12 cellular contexts compared by ENCODE assay signal in genomic region chr7:106613279-106613678, GRCh38. TPM values are rescaled to one million over a fixed set of nuclear protein-coding genes. Genes with fewer than 3 reads are reported as not detected.
DNase-seq lines count a peak whose midpoint lies in the region; ATAC-seq and TF ChIP-seq lines count a peak whose summit lies in the region.
"Had no signal": no experiment of that assay in that cellular context is flagged by ENCODE, and none has a peak within 500 bp of the region (broad histone marks: within the 10 kb centered on the region; RNA-seq: fewer than 3 reads in every experiment).

No MANE protein-coding gene starts in this region.

- H3K79me1 ChIP-seq in IMR-90 (ENCODE audit: low read depth in 1 of 2, low read length in 2 of 2) = peaks cover 0 to 9% of the 10 kb centered on the region in 2 experiments; a peak in 2 of 4 replicates

- POLR2A ChIA-PET in IMR-90 (lab: Charles Lee; ENCODE audit: unreplicated experiment) = no interaction called here

- CTCF ChIA-PET in IMR-90 (lab: Yijun Ruan, JAX) = no interaction called here

- H3K36me3 ChIP-seq in GM23248 (ENCODE audit: low read depth) = no peaks in the 10 kb centered on the region
- no peaks in the 10 kb centered on the region for H3K36me3 ChIP-seq in IMR-90 (ENCODE audit: control insufficient read depth, insufficient read depth, low read length)
- H3K36me3 ChIP-seq in subcutaneous abdominal adipose tissue (ENCODE audit: control insufficient read depth in 5 of 5, insufficient read depth in 5 of 5, low read length in 5 of 5) = no peaks in the 10 kb centered on the region
- H3K36me3 ChIP-seq: HAP-1 had no signal

- no peak for ATAC-seq in IMR-90 (ENCODE audit: low read depth)
- no peak for ATAC-seq in GM18861 (IDR thresholded peaks at IDR 0.05; ENCODE audit: unreplicated experiment)

- H3K18ac ChIP-seq in IMR-90 (ENCODE audit: low read depth, low read length) = peak overlapping the region; percentile 54; the same call in 1 of the 2 replicates

- H3K9me1 ChIP-seq in IMR-90 (ENCODE audit: insufficient read depth, low read length) = peaks cover 12% of the 10 kb centered on the region; the same call in 1 of the 2 replicates

- H3K4me2 ChIP-seq in GM23248 (ENCODE audit: unreplicated experiment) (peak overlapping the region; percentile 50), IMR-90 (ENCODE audit: low read depth, low read length) (no peak overlapping the region)

- H3K4me1 ChIP-seq in GM23248 (ENCODE audit: insufficient read depth) (peaks cover 91% of the 10 kb centered on the region), IMR-90 (ENCODE audit: control insufficient read depth, insufficient read depth, low read length) (peaks cover 30% of the 10 kb centered on the region), subcutaneous abdominal adipose tissue (ENCODE audit: control insufficient read depth in 5 of 5, insufficient read depth in 5 of 5, low read length in 5 of 5) (peaks cover 0 to 50% (median 35%) of the 10 kb centered on the region in 5 donors)
- H3K4me1 ChIP-seq: Caco-2 had no signal

- 0 out of 4 replicates have a peak overlapping the region, but pooled peaks of 1 of the 2 experiments have one; percentile 19 for H4K8ac ChIP-seq in IMR-90 (ENCODE audit: low read depth in 2 of 2, low read length in 2 of 2)

- no peak overlapping the region; the same call in 1 of the 2 replicates for H2BK20ac ChIP-seq in IMR-90 (ENCODE audit: low read depth, low read length)

- no peak overlapping the region for H3K9ac ChIP-seq in GM23248
- no peak overlapping the region for H3K9ac ChIP-seq in IMR-90 (ENCODE audit: low read depth, low read length)
- H3K9ac ChIP-seq in subcutaneous abdominal adipose tissue (ENCODE audit: low read length in 5 of 5) = no peak overlapping the region

- H3K4me1 Mint-ChIP-seq in mesothelial cell of epicardium = peaks cover 60% of the 10 kb centered on the region

- H3K9me2 ChIP-seq in GM23248 (ENCODE audit: insufficient read depth) = no peaks in the 10 kb centered on the region

- dilution Hi-C loops in IMR-90 (cut with HindIII; ENCODE audit: low sequenced_read_pairs, unreplicated experiment) = no loop called here

- DNase-seq in GM23248 (no peak), IMR-90 (no peak), mesothelial cell of epicardium (ENCODE audit: low spot score in 2 of 2, unreplicated experiment in 2 of 2) (no peak), dermis blood vessel endothelial cell (no peak), NAMALWA (ENCODE audit: low spot score) (no peak)
- DNase-seq: AML-193; Caco-2; CD4-positive, alpha-beta T cell had no signal

- no peak overlapping the region for H3K14ac ChIP-seq in IMR-90 (replicated peaks; ENCODE audit: low read depth, low read length)

- TF ChIP-seq CTCF in IMR-90 (conservative IDR thresholded peaks at IDR 0.05; ENCODE audit: low read depth, low read length) = no peak
- no peak for TF ChIP-seq CTCF in mesothelial cell of epicardium (IDR thresholded peaks at IDR 0.05; ENCODE audit: unreplicated experiment)

- peaks cover 14% of the 10 kb centered on the region for H3K9me3 Mint-ChIP-seq in mesothelial cell of epicardium

- peak overlapping the region; percentile 39 for H2BK120ac ChIP-seq in IMR-90 (ENCODE audit: low read depth, low read length)

- no peaks in the 10 kb centered on the region for H3K36me3 Mint-ChIP-seq in mesothelial cell of epicardium

- H4K20me1 ChIP-seq in GM23248 (ENCODE audit: insufficient read depth) (no peaks in the 10 kb centered on the region), IMR-90 (ENCODE audit: insufficient read depth, low read length) (no peaks in the 10 kb centered on the region)

- H3K27ac ChIP-seq in GM23248 (peak overlapping the region; percentile 65), IMR-90 (ENCODE audit: insufficient read depth, low read length) (peak overlapping the region; percentile 79), subcutaneous abdominal adipose tissue (ENCODE audit: low read depth, low read length) (peak overlapping the region; percentile 87)
- H3K27ac ChIP-seq: C4-2B had no signal

- no peak overlapping the region for H3K4me3 ChIP-seq in GM23248
- no peak overlapping the region for H3K4me3 ChIP-seq in IMR-90 (ENCODE audit: insufficient read depth, low read depth, low read length)
- no peak overlapping the region for H3K4me3 ChIP-seq in subcutaneous abdominal adipose tissue (ENCODE audit: low read depth in 1 of 5, low read length in 5 of 5)
- H3K4me3 ChIP-seq: HAP-1 had no signal

- BruUV-seq in IMR-90 (replicated peaks; lab: Mats Ljungman, UMichigan) = no TSS peak

- 86 to 88% methylated on average over 6 of the region's 6 CpGs for WGBS in GM23248 (ENCODE audit: low coverage in 1 of 2, low lambda C conversion rate in 2 of 2, missing lambda C conversion rate in 2 of 2), 2 experiments
- WGBS in IMR-90 (ENCODE audit: extremely low coverage in 2 of 2, insufficient read length in 1 of 2), 2 experiments = no CpG with 5 or more reads among the region's 6 CpGs

- no peak overlapping the region for H3K23ac ChIP-seq in IMR-90 (ENCODE audit: low read depth, low read length)

- in situ Hi-C loops in GM23248 (cut with MboI) (no loop called here), IMR-90 (cut with MboI; ENCODE audit: low sequenced_read_pairs) (no loop called here)

- peaks cover 73% of the 10 kb centered on the region for H3F3A ChIP-seq in GM23248 (ENCODE audit: insufficient read depth)

- H3K27me3 ChIP-seq in GM23248 (replicated peaks; ENCODE audit: insufficient read depth) = no peaks in the 10 kb centered on the region
- no peaks in the 10 kb centered on the region for H3K27me3 ChIP-seq in IMR-90 (ENCODE audit: control insufficient read depth, insufficient read depth, low read length)
- H3K27me3 ChIP-seq in subcutaneous abdominal adipose tissue (ENCODE audit: control insufficient read depth in 5 of 5, insufficient read depth in 4 of 5, low read length in 5 of 5) = no peaks in the 10 kb centered on the region

- H3K56ac ChIP-seq in IMR-90 (ENCODE audit: extremely low read depth, insufficient read depth, low read length) = no peak overlapping the region

- peak overlapping the region; percentile 46; the same call in 1 of the 2 replicates for H3K4ac ChIP-seq in IMR-90 (ENCODE audit: low read depth, low read length)

- H2AFZ ChIP-seq in GM23248 = no peak overlapping the region
- H2AFZ ChIP-seq in IMR-90 (replicated peaks; ENCODE audit: low read length, poor library complexity) = no peak overlapping the region

- no peak overlapping the region for H3K4me3 Mint-ChIP-seq in mesothelial cell of epicardium
- H3K4me3 Mint-ChIP-seq: CD4-positive, alpha-beta T cell had no signal

- no peak overlapping the region for H4K5ac ChIP-seq in IMR-90 (ENCODE audit: low read depth, low read length)

- H3K79me2 ChIP-seq in GM23248 (ENCODE audit: insufficient read depth) = no peaks in the 10 kb centered on the region

- peak overlapping the region; percentile 72 for H2AK5ac ChIP-seq in IMR-90 (ENCODE audit: low read depth, low read length)

- no peak overlapping the region for H2BK15ac ChIP-seq in IMR-90 (ENCODE audit: low read depth, low read length)

- no peak overlapping the region for H2AK9ac ChIP-seq in IMR-90 (replicated peaks; ENCODE audit: low read depth, low read length, poor library complexity)

- peak overlapping the region; percentile 54 for H3K27ac Mint-ChIP-seq in mesothelial cell of epicardium
- H3K27ac Mint-ChIP-seq: CD4-positive, alpha-beta T cell had no signal

- H3K27me3 Mint-ChIP-seq in mesothelial cell of epicardium (ENCODE audit: low read depth) = no peaks in the 10 kb centered on the region
- H3K27me3 Mint-ChIP-seq: CD4-positive, alpha-beta T cell had no signal

- H2BK5ac ChIP-seq in IMR-90 (ENCODE audit: low read depth, low read length, poor library complexity, severe bottlenecking) = peak overlapping the region; percentile 66

- intact Hi-C loops in IMR-90 (cut with micrococcal nuclease) = no loop called here

- H4K91ac ChIP-seq in IMR-90 (ENCODE audit: insufficient read depth, low read depth, low read length) = no peak overlapping the region

- H3K9me3 ChIP-seq in GM23248 (ENCODE audit: low read depth) (no peaks in the 10 kb centered on the region), IMR-90 (ENCODE audit: control insufficient read depth, insufficient read depth, low read length) (peaks cover 6% of the 10 kb centered on the region), subcutaneous abdominal adipose tissue (ENCODE audit: control insufficient read depth in 5 of 5, low read length in 5 of 5) (peaks cover 0 to 8% (median 6%) of the 10 kb centered on the region in 5 donors)
- H3K9me3 ChIP-seq: Caco-2, HAP-1 had no signal

- no peak for TF ChIP-seq POLR2A in IMR-90 (IDR thresholded peaks at IDR 0.05; ENCODE audit: low read depth, low read length)

- no peak for TF ChIP-seq RAD21 in IMR-90 (IDR thresholded peaks at IDR 0.05; ENCODE audit: low read length)

TF ChIP-seq in IMR-90, 13 proteins besides CTCF, POLR2A, EP300 and RAD21 (continues in another document):
- TF ChIP-seq MXI1 (IDR thresholded peaks at IDR 0.05; ENCODE audit: borderline replicate concordance, low read depth, low read length) (no peak), CHD1 (IDR thresholded peaks at IDR 0.05; ENCODE audit: low read depth, low read length) (no peak), RFX5 (IDR thresholded peaks at IDR 0.05; ENCODE audit: low read depth, low read length) (no peak), SMC3 (IDR thresholded peaks at IDR 0.05; ENCODE audit: low read depth, low read length) (no peak), MAZ (IDR thresholded peaks at IDR 0.05; ENCODE audit: borderline replicate concordance, low read depth, low read length) (no peak), CEBPB (IDR thresholded peaks at IDR 0.05; ENCODE audit: low read depth, low read length) (no peak), ELK1 (IDR thresholded peaks at IDR 0.05; ENCODE audit: borderline replicate concordance, low read depth, low read length) (no peak), FOS (IDR thresholded peaks at IDR 0.05; ENCODE audit: low read depth, low read length) (no peak), BHLHE40 (IDR thresholded peaks at IDR 0.05; ENCODE audit: low read depth, low read length) (no peak)

RNA-seq across cellular contexts. Expression of gene CCDC71L, which starts 47.7 kb away (rescaled TPM):
- 77.6 and 124 TPM in 2 replicates for total RNA-seq in GM23248 (2014; rRNA removed; shearing (Covaris generic))
- polyA plus RNA-seq in GM23248 (2016; fragmentation: Nextera tagmentation; extraction: Ambion mirVana) = 23.1 and 29.8 TPM in 2 replicates
- total RNA-seq in IMR-90 (2012; rRNA removed) = 19.2 and 20.6 TPM in 2 replicates
- 19.7 and 23.8 TPM in 2 replicates for polyA plus RNA-seq in IMR-90 (2012; rRNA removed)
- 21.1 and 39.8 TPM in 2 replicates for polyA plus RNA-seq in IMR-90 (2012; cell fraction: cytosol; rRNA removed)
- 8.1 and 11.2 TPM in 2 replicates for polyA plus RNA-seq in IMR-90 (2012; cell fraction: nucleus; rRNA removed; ENCODE audit: low replicate concordance)
- total RNA-seq in mesothelial cell of epicardium = 21.9 to 23.3 TPM (median 22.5 TPM) in 3 replicates
- total RNA-seq in dermis blood vessel endothelial cell = 73.2 and 99.6 TPM in 2 replicates
